In genomic region chr1:15951341-15952153, GRCh38 we compare ENCODE assay signal across 9 cellular contexts. TPM values are rescaled to one million over a fixed set of nuclear protein-coding genes. Genes with fewer than 3 reads are reported as not detected.
A peak's percentile ranks its signal among the peaks of the same experiment; 100 is the strongest.
DNase-seq lines count a peak whose midpoint lies in the region; FAIRE-seq and TF ChIP-seq lines count a peak whose summit lies in the region.
"Had no signal": no experiment of that assay in that cellular context is flagged by ENCODE, and none has a peak within 500 bp of the region (broad histone marks: within the 10 kb centered on the region; RNA-seq: fewer than 3 reads in every experiment).

No MANE protein-coding gene starts in this region.

- H3K27me3 ChIP-seq in CD8-positive, alpha-beta memory T cell (ENCODE audit: insufficient read depth, low read length, poor library complexity, severe bottlenecking): no peaks in the 10 kb centered on the region
- no peaks in the 10 kb centered on the region for H3K27me3 ChIP-seq in skeletal muscle satellite cell (ENCODE audit: control insufficient read depth, insufficient read depth, low read length)

- H3K4me2 ChIP-seq in skeletal muscle satellite cell (ENCODE audit: low read length): peak overlapping the region; percentile 62

- H3K27ac Mint-ChIP-seq in CD8-positive, alpha-beta memory T cell: peak overlapping the region; percentile 92 to 99 (median 97)

- DNase-seq in CD8-positive, alpha-beta memory T cell: peak in 4 of 5 donors; percentile 36 to 63 (median 40)
- DNase-seq in UCSD-AML1 (lab: John Stamatoyannopoulos, UW; ENCODE audit: unreplicated experiment) (peak; percentile 37), hippocampal formation (lab: John Stamatoyannopoulos, UW) (no peak), LoVo (ENCODE audit: low spot score) (no peak), kidney tubule cell (ENCODE audit: low spot score) (no peak), H54 (ENCODE audit: insufficient read length, low spot score) (no peak)
- peak; percentile 26 for DNase-seq in effector CD4-positive, alpha-beta T cell

- H3K36me3 ChIP-seq in CD8-positive, alpha-beta memory T cell (ENCODE audit: insufficient read depth, low read length): peaks cover 3% of the 10 kb centered on the region
- peaks cover 12% of the 10 kb centered on the region for H3K36me3 ChIP-seq in skeletal muscle satellite cell (ENCODE audit: insufficient read depth, low read length)

- POLR2A ChIA-PET in CD8-positive, alpha-beta memory T cell (lab: Charles Lee): interaction anchor here (1.5 kb wide), 1 partner anchor 25 kb away, joined by 4 read pairs; the partner anchor contains the start of gene ZBTB17

- no peak overlapping the region for H3K4me3 ChIP-seq in CD8-positive, alpha-beta memory T cell (ENCODE audit: low read length)
- peak overlapping the region; percentile 20 for H3K4me3 ChIP-seq in skeletal muscle satellite cell (ENCODE audit: low read length)

- peaks cover 0 to 30% (median 1%) of the 10 kb centered on the region in 3 donors for H3K36me3 Mint-ChIP-seq in CD8-positive, alpha-beta memory T cell

- peak overlapping the region; percentile 87 for H3K27ac ChIP-seq in CD8-positive, alpha-beta memory T cell (ENCODE audit: low read depth, low read length)

- peak overlapping the region in 1 of 7 donors; percentile 80 for H3K4me3 Mint-ChIP-seq in CD8-positive, alpha-beta memory T cell

- H3K9ac ChIP-seq in skeletal muscle satellite cell (ENCODE audit: low read depth, low read length): peak overlapping the region; percentile 95

- CTCF ChIA-PET in CD8-positive, alpha-beta memory T cell (lab: Charles Lee): interaction anchor here (1.2 to 2.6 kb wide), 3 partner anchors 23 to 156 kb away, joined by 3 to 5 read pairs (median 5); no protein-coding TSS in a partner anchor

- H3K9me3 Mint-ChIP-seq in CD8-positive, alpha-beta memory T cell: no peaks in the 10 kb centered on the region

- peaks cover 59% of the 10 kb centered on the region for H3K4me1 ChIP-seq in CD8-positive, alpha-beta memory T cell (ENCODE audit: insufficient read depth, low read length)
- H3K4me1 ChIP-seq in skeletal muscle satellite cell (ENCODE audit: control insufficient read depth, insufficient read depth, low read length): peaks cover 81% of the 10 kb centered on the region

- no peaks in the 10 kb centered on the region for H3K9me3 ChIP-seq in CD8-positive, alpha-beta memory T cell (ENCODE audit: low read length)
- no peaks in the 10 kb centered on the region for H3K9me3 ChIP-seq in skeletal muscle satellite cell (replicated peaks; ENCODE audit: low read length)

- no peak for TF ChIP-seq POLR2A in H54 (IDR thresholded peaks at IDR 0.05; ENCODE audit: low read depth, low read length)

- H3K4me1 Mint-ChIP-seq in CD8-positive, alpha-beta memory T cell: peaks cover 68 to 90% (median 81%) of the 10 kb centered on the region in 3 donors

- FAIRE-seq in H54 (lab: Jason Lieb, UNC): no peak

- H3K27me3 Mint-ChIP-seq in CD8-positive, alpha-beta memory T cell: peaks cover 0 to 2% of the 10 kb centered on the region in 2 donors

RNA-seq across cellular contexts. Expression of gene ZBTB17, which starts 24.4 kb away (rescaled TPM):
- total RNA-seq in CD8-positive, alpha-beta memory T cell: 10 to 100 TPM; 49.9 to 51.5 TPM
- polyA plus RNA-seq in CD8-positive, alpha-beta memory T cell: 24.7 TPM
- total RNA-seq in skeletal muscle satellite cell (2012; rRNA removed): 23.8 and 26.0 TPM in 2 replicates

RNA-seq across cellular contexts. Expression of gene SRARP, which starts 52.5 kb away (rescaled TPM):
- total RNA-seq in CD8-positive, alpha-beta memory T cell: not detected
- polyA plus RNA-seq in CD8-positive, alpha-beta memory T cell: not detected
- not detected in 2 replicates for total RNA-seq in skeletal muscle satellite cell (2012; rRNA removed)
- total RNA-seq: kidney epithelial cell had no signal

Comparison
In these comparisons a context has a peak if more than half of its experiments do, and no peak if none do; other contexts are left out.
1. DNase-seq: peak in CD8-positive, alpha-beta memory T cell (4 of 5), UCSD-AML1 (single experiment) and effector CD4-positive, alpha-beta T cell (single experiment); none in hippocampal formation (0 of 2), LoVo (single experiment), kidney tubule cell (single experiment) and H54 (single experiment).